In genomic region chr13:100809856-100810255, GRCh38 we compare ENCODE assay signal across 23 cellular contexts.
DNase-seq lines count a peak whose midpoint lies in the region; ATAC-seq, FAIRE-seq and TF ChIP-seq lines count a peak whose summit lies in the region.
"Had no signal": no experiment of that assay in that cellular context is flagged by ENCODE, and none has a peak within 500 bp of the region (broad histone marks: within the 10 kb centered on the region; RNA-seq: fewer than 3 reads in every experiment).

No MANE protein-coding gene starts in this region.

- intact Hi-C loops in K562 (cut with micrococcal nuclease) (no loop called here), CD14-positive monocyte (cut with micrococcal nuclease) (no loop called here)

- no peak overlapping the region for H3K4me3 Mint-ChIP-seq in CD14-positive monocyte
- H3K4me3 Mint-ChIP-seq: CD4-positive, alpha-beta memory T cell had no signal

- CTCF ChIA-PET in K562 (lab: Yijun Ruan, JAX; ENCODE audit: low intra/inter-chr PET ratio): no interaction called here

- no peaks in the 10 kb centered on the region for H3K27me3 ChIP-seq in K562 (ENCODE audit: control insufficient read depth in 2 of 2, insufficient read depth in 2 of 2, low read length in 2 of 2)
- H3K27me3 ChIP-seq: BLaER1, SJSA1 had no signal

- no peak overlapping the region for H2AFZ ChIP-seq in K562 (ENCODE audit: low read depth, low read length)

- TF ChIP-seq POLR2A in K562 (conservative IDR thresholded peaks at IDR 0.05): no peak

- no peak for ATAC-seq in K562
- ATAC-seq: Right ventricle myocardium inferior had no signal

- TF ChIP-seq CTCF in K562 (IDR thresholded peaks at IDR 0.05 in 2 of 3, conservative IDR thresholded peaks at IDR 0.05 in 1 of 3; ENCODE audit: insufficient read depth in 2 of 3, low read depth in 1 of 3, low read length in 3 of 3) (no peak), CD14-positive monocyte (IDR thresholded peaks at IDR 0.05) (no peak)

- H3K27ac Mint-ChIP-seq in CD14-positive monocyte: no peak overlapping the region
- H3K27ac Mint-ChIP-seq: CD4-positive, alpha-beta memory T cell had no signal

- POLR2A ChIA-PET in K562 (lab: Yijun Ruan, JAX): interaction anchor here (0.6 kb wide), 1 partner anchor 8 kb away, joined by 3 read pairs; no protein-coding TSS in a partner anchor

- no peaks in the 10 kb centered on the region for H3K36me3 Mint-ChIP-seq in CD14-positive monocyte
- H3K36me3 Mint-ChIP-seq: CD4-positive, alpha-beta memory T cell had no signal

- no peak for TF ChIP-seq RAD21 in K562 (CRISPR knock-in tag; conservative IDR thresholded peaks at IDR 0.05 in 1 of 2, IDR thresholded peaks at IDR 0.05 in 1 of 2)

- 0% methylated on average over 3 of the region's 3 CpGs for WGBS in K562 (ENCODE audit: insufficient coverage, low coverage, missing lambda C conversion rate)

- no peaks in the 10 kb centered on the region for H3K36me3 ChIP-seq in K562 (ENCODE audit: control insufficient read depth, insufficient read depth, low read length)
- H3K36me3 ChIP-seq: BLaER1, SJSA1 had no signal

- TF ChIP-seq EP300 in K562 (IDR thresholded peaks at IDR 0.05; ENCODE audit: low read length): no peak

- no peaks in the 10 kb centered on the region for H3K4me1 Mint-ChIP-seq in CD14-positive monocyte
- H3K4me1 Mint-ChIP-seq: CD4-positive, alpha-beta memory T cell had no signal

- FAIRE-seq in K562 (lab: Jason Lieb, UNC): no peak
- FAIRE-seq: GM12891, H1 had no signal

- no peak overlapping the region for H3K27ac ChIP-seq in K562 (ENCODE audit: extremely low read depth, low read depth, low read length)
- H3K27ac ChIP-seq: 22Rv1, BLaER1, SJSA1 had no signal

- H3K9me3 ChIP-seq in K562 (replicated peaks; ENCODE audit: control insufficient read depth, insufficient read depth, low read depth, low read length): no peaks in the 10 kb centered on the region
- H3K9me3 ChIP-seq: BLaER1, SJSA1 had no signal

- BruUV-seq in K562 (replicated peaks; lab: Mats Ljungman, UMichigan): no TSS peak

- no peaks in the 10 kb centered on the region for H3K79me2 ChIP-seq in K562 (ENCODE audit: control insufficient read depth, insufficient read depth, low read length)

- no peak overlapping the region for H3K4me2 ChIP-seq in K562 (ENCODE audit: insufficient read depth, low read length)
- H3K4me2 ChIP-seq: BLaER1 had no signal

- no peaks in the 10 kb centered on the region for H3K4me1 ChIP-seq in K562 (replicated peaks in 1 of 2; ENCODE audit: control insufficient read depth in 2 of 2, insufficient read depth in 2 of 2, low read length in 2 of 2)
- H3K4me1 ChIP-seq: BLaER1, SJSA1 had no signal

- H3K4me3 ChIP-seq in K562: no peak overlapping the region
- H3K4me3 ChIP-seq: BLaER1, SJSA1 had no signal

- DNase-seq in NCI-H1092 treated with DMSO at 0.1 percent for 48 hours (lab: John Stamatoyannopoulos, UW): peak; percentile 10
- no peak for DNase-seq in NCI-H1092 (lab: John Stamatoyannopoulos, UW)
- peak; percentile 71 for DNase-seq in NCI-H146 (lab: John Stamatoyannopoulos, UW)
- peak; percentile 41 for DNase-seq in NCI-H2171 treated with DMSO at 0.1 percent for 48 hours (lab: John Stamatoyannopoulos, UW)
- no peak for DNase-seq in K562 (ENCODE audit: extremely low read depth in 1 of 4, low spot score in 3 of 4)
- DNase-seq in activated naive CD4-positive, alpha-beta T cell (lab: John Stamatoyannopoulos, UW): no peak
- no peak for DNase-seq in globus pallidus (ENCODE audit: low spot score)
- DNase-seq in CD14-positive monocyte (ENCODE audit: low spot score): no peak
- DNase-seq: ACHN; Calu3; CD4-positive, alpha-beta memory T cell; DMS153; KG1; NCI-H1436 treated with DMSO at 0.1 percent for 48 hours; NCI-H446 treated with DMSO at 0.1 percent for 48 hours; NCI-H526 treated with DMSO at 0.1 percent for 48 hours; T-helper 1 cell had no signal

- peaks cover 0 to 2% (median 1%) of the 10 kb centered on the region in 3 donors for H3K27me3 Mint-ChIP-seq in CD14-positive monocyte (ENCODE audit: low read depth in 3 of 3)

- H3K9me1 ChIP-seq in K562 (ENCODE audit: control insufficient read depth, insufficient read depth, low read length): no peaks in the 10 kb centered on the region

- H4K20me1 ChIP-seq in K562 (replicated peaks; ENCODE audit: control insufficient read depth, insufficient read depth, low read length): no peaks in the 10 kb centered on the region
- H4K20me1 ChIP-seq: BLaER1 had no signal

- peaks cover 0 to 6% (median under 1%) of the 10 kb centered on the region in 7 donors for H3K9me3 Mint-ChIP-seq in CD14-positive monocyte
- H3K9me3 Mint-ChIP-seq: CD4-positive, alpha-beta memory T cell had no signal

- H3K9ac ChIP-seq in K562 (ENCODE audit: insufficient read depth in 1 of 2, low read depth in 2 of 2, low read length in 2 of 2): no peak overlapping the region
- H3K9ac ChIP-seq: BLaER1 had no signal

- in situ Hi-C loops in K562 (cut with MboI): no loop called here

TF ChIP-seq in K562, 482 proteins besides CTCF, POLR2A, EP300 and RAD21:
- TF ChIP-seq TRIM28 (IDR thresholded peaks at IDR 0.05) (no peak), NFIC (IDR thresholded peaks at IDR 0.05) (peak; percentile 11; the same call in 1 of the 2 replicates), NFIX (CRISPR knock-in tag; IDR thresholded peaks at IDR 0.05; ENCODE audit: low read depth) (0 out of 2 replicates have a peak, but pooled peaks have one; percentile 17)
- TF ChIP-seq, protein P1, sequence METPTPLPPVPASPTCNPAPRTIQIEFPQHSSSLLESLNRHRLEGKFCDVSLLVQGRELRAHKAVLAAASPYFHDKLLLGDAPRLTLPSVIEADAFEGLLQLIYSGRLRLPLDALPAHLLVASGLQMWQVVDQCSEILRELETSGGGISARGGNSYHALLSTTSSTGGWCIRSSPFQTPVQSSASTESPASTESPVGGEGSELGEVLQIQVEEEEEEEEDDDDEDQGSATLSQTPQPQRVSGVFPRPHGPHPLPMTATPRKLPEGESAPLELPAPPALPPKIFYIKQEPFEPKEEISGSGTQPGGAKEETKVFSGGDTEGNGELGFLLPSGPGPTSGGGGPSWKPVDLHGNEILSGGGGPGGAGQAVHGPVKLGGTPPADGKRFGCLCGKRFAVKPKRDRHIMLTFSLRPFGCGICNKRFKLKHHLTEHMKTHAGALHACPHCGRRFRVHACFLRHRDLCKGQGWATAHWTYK (CRISPR knock-in tag; IDR thresholded peaks at IDR 0.05): no peak

Comparison
In these comparisons a context has a peak if more than half of its experiments do, and no peak if none do; other contexts are left out.
1. DNase-seq: peak in NCI-H1092 treated with DMSO at 0.1 percent for 48 hours (single experiment), NCI-H146 (single experiment) and NCI-H2171 treated with DMSO at 0.1 percent for 48 hours (single experiment); none in NCI-H1092 (single experiment), K562 (0 of 4), activated naive CD4-positive, alpha-beta T cell (0 of 4), globus pallidus (single experiment) and CD14-positive monocyte (single experiment).